1 cellular context compared by ENCODE assay signal in the genomic region with DNA sequence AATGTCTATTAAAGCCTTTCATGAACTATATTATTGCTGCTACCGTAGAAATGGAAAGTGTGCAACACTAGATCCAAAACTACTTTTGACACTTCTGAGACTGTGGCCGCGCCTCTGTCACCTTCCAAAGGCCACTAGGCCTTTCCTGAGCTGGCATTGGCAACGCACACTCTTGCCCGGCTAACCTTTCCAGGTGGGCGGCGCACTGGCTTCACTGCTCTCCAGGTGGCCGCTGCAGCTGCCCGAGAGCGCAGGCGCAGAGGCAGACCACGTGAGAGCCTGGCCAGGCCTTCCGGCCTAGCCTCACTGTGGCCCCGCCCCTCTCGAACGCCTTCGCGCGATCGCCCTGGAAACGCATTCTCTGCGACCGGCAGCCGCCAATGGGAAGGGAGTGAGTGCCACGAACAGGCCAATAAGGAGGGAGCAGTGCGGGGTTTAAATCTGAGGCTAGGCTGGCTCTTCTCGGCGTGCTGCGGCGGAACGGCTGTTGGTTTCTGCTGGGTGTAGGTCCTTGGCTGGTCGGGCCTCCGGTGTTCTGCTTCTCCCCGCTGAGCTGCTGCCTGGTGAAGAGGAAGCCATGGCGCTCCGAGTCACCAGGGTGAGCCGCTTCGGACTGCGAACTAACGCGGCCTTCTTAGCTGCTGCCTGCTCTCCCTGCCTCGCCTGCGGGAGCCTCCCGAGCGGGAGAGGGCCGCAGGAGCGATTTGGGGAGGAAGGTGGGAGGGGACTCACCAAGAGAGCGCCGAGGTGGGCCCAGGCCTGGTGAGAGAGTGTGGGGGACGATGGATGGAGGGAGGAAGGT.
TF ChIP-seq lines count a peak whose summit lies in the region.

A gene (plus strand): TSS at position 465 of the 802 bp plus-strand sequence. CDS start 113 bp downstream, at position 578.

TF ChIP-seq in HepG2, 621 proteins besides CTCF, POLR2A, EP300 and RAD21 (continued from another document and continues in another):
- TF ChIP-seq, protein P1, sequence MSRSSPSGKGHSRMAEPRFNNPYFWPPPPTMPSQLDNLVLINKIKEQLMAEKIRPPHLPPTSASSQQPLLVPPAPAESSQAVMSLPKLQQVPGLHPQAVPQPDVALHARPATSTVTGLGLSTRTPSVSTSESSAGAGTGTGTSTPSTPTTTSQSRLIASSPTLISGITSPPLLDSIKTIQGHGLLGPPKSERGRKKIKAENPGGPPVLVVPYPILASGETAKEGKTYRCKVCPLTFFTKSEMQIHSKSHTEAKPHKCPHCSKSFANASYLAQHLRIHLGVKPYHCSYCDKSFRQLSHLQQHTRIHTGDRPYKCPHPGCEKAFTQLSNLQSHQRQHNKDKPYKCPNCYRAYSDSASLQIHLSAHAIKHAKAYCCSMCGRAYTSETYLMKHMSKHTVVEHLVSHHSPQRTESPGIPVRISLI (CRISPR knock-in tag; IDR thresholded peaks at IDR 0.05; ENCODE audit: borderline replicate concordance), result no peak; the same call in 1 of the 2 replicates
- TF ChIP-seq TSC22D2 (CRISPR knock-in tag; IDR thresholded peaks at IDR 0.05; ENCODE audit: borderline replicate concordance) (no peak), MEF2D (CRISPR knock-in tag; IDR thresholded peaks at IDR 0.05) (peak; percentile 35; the same call in 1 of the 2 replicates), ZNF720 (CRISPR knock-in tag; IDR thresholded peaks at IDR 0.05) (no peak), ZNF761 (CRISPR knock-in tag; conservative IDR thresholded peaks at IDR 0.05) (peak; percentile 74), ZBTB21 (CRISPR knock-in tag; IDR thresholded peaks at IDR 0.05) (no peak), XRCC5 (optimal IDR thresholded peaks at IDR 0.05; ENCODE audit: low read length) (peak; percentile 79), KLF13 (CRISPR knock-in tag; IDR thresholded peaks at IDR 0.05) (no peak), HOXA3 (CRISPR knock-in tag; IDR thresholded peaks at IDR 0.05) (peak; percentile 69), HIVEP1 (CRISPR knock-in tag; IDR thresholded peaks at IDR 0.05) (peak; percentile 65; the same call in 1 of the 2 replicates), MLLT10 (CRISPR knock-in tag; IDR thresholded peaks at IDR 0.05) (no peak), SP2 (CRISPR knock-in tag; IDR thresholded peaks at IDR 0.05) (peak; percentile 42; the same call in 1 of the 2 replicates), ZNF383 (CRISPR knock-in tag; IDR thresholded peaks at IDR 0.05; ENCODE audit: borderline replicate concordance) (peak; percentile 75; the same call in 1 of the 2 replicates), TBP (CRISPR knock-in tag; IDR thresholded peaks at IDR 0.05) (no peak), ATAD3A (CRISPR knock-in tag; IDR thresholded peaks at IDR 0.05) (no peak), ONECUT2 (CRISPR knock-in tag; IDR thresholded peaks at IDR 0.05) (no peak), ZFY (CRISPR knock-in tag; IDR thresholded peaks at IDR 0.05) (peak; percentile 95), ZNF530 (CRISPR knock-in tag; IDR thresholded peaks at IDR 0.05; ENCODE audit: low read depth) (no peak), AGO1 (IDR thresholded peaks at IDR 0.05; ENCODE audit: low read depth, low read length, poor library complexity, severe bottlenecking) (no peak), MYNN (CRISPR knock-in tag; IDR thresholded peaks at IDR 0.05; ENCODE audit: low read depth) (peak; percentile 61; the same call in 1 of the 2 replicates), ZNF614 (CRISPR knock-in tag; IDR thresholded peaks at IDR 0.05; ENCODE audit: borderline replicate concordance) (no peak), ZNF446 (CRISPR knock-in tag; IDR thresholded peaks at IDR 0.05) (no peak), SYNCRIP (IDR thresholded peaks at IDR 0.05; ENCODE audit: insufficient read depth, low read depth, low read length) (no peak), MAFG (CRISPR knock-in tag; IDR thresholded peaks at IDR 0.05) (no peak), BRD4 (CRISPR knock-in tag; IDR thresholded peaks at IDR 0.05) (no peak; the same call in 1 of the 2 replicates), SPEN (CRISPR knock-in tag; IDR thresholded peaks at IDR 0.05; ENCODE audit: low read depth) (peak; percentile 81), JUN (CRISPR knock-in tag; IDR thresholded peaks at IDR 0.05) (no peak), CCAR2 (optimal IDR thresholded peaks at IDR 0.05; ENCODE audit: low read depth, low read length) (no peak), ZSCAN22 (CRISPR knock-in tag; IDR thresholded peaks at IDR 0.05) (no peak), ELF3 (CRISPR knock-in tag; IDR thresholded peaks at IDR 0.05) (peak; percentile 69; the same call in 1 of the 2 replicates), ZKSCAN1 (IDR thresholded peaks at IDR 0.05; ENCODE audit: low read length) (no peak), ZFP37 (CRISPR knock-in tag; IDR thresholded peaks at IDR 0.05; ENCODE audit: borderline replicate concordance) (0 out of 2 replicates have a peak, but pooled peaks have one; percentile 20), TOE1 (CRISPR knock-in tag; IDR thresholded peaks at IDR 0.05) (no peak), FOXK2 (IDR thresholded peaks at IDR 0.05) (no peak)
- TF ChIP-seq, protein P2, sequence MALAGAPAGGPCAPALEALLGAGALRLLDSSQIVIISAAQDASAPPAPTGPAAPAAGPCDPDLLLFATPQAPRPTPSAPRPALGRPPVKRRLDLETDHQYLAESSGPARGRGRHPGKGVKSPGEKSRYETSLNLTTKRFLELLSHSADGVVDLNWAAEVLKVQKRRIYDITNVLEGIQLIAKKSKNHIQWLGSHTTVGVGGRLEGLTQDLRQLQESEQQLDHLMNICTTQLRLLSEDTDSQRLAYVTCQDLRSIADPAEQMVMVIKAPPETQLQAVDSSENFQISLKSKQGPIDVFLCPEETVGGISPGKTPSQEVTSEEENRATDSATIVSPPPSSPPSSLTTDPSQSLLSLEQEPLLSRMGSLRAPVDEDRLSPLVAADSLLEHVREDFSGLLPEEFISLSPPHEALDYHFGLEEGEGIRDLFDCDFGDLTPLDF (CRISPR knock-in tag; IDR thresholded peaks at IDR 0.05), result peak; percentile 80
- TF ChIP-seq, protein P3, sequence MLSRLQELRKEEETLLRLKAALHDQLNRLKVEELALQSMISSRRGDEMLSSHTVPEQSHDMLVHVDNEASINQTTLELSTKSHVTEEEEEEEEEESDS (CRISPR knock-in tag; IDR thresholded peaks at IDR 0.05; ENCODE audit: borderline replicate concordance), result no peak
- TF ChIP-seq, protein P4, sequence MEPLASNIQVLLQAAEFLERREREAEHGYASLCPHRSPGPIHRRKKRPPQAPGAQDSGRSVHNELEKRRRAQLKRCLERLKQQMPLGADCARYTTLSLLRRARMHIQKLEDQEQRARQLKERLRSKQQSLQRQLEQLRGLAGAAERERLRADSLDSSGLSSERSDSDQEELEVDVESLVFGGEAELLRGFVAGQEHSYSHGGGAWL (CRISPR knock-in tag; IDR thresholded peaks at IDR 0.05), result peak; percentile 33; the same call in 1 of the 2 replicates
- TF ChIP-seq, protein P5, sequence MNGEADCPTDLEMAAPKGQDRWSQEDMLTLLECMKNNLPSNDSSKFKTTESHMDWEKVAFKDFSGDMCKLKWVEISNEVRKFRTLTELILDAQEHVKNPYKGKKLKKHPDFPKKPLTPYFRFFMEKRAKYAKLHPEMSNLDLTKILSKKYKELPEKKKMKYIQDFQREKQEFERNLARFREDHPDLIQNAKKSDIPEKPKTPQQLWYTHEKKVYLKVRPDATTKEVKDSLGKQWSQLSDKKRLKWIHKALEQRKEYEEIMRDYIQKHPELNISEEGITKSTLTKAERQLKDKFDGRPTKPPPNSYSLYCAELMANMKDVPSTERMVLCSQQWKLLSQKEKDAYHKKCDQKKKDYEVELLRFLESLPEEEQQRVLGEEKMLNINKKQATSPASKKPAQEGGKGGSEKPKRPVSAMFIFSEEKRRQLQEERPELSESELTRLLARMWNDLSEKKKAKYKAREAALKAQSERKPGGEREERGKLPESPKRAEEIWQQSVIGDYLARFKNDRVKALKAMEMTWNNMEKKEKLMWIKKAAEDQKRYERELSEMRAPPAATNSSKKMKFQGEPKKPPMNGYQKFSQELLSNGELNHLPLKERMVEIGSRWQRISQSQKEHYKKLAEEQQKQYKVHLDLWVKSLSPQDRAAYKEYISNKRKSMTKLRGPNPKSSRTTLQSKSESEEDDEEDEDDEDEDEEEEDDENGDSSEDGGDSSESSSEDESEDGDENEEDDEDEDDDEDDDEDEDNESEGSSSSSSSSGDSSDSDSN (CRISPR knock-in tag; IDR thresholded peaks at IDR 0.05), result peak; percentile 73
- TF ChIP-seq, protein P6, sequence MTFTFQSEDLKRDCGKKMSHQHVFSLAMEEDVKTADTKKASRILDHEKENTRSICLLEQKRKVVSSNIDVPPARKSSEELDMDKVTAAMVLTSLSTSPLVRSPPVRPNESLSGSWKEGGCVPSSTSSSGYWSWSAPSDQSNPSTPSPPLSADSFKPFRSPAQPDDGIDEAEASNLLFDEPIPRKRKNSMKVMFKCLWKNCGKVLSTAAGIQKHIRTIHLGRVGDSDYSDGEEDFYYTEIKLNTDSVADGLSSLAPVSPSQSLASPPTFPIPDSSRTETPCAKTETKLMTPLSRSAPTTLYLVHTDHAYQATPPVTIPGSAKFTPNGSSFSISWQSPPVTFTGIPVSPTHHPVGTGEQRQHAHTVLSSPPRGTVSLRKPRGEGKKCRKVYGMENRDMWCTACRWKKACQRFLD (CRISPR knock-in tag; IDR thresholded peaks at IDR 0.05; ENCODE audit: borderline replicate concordance), result no peak
- TF ChIP-seq, protein P7, sequence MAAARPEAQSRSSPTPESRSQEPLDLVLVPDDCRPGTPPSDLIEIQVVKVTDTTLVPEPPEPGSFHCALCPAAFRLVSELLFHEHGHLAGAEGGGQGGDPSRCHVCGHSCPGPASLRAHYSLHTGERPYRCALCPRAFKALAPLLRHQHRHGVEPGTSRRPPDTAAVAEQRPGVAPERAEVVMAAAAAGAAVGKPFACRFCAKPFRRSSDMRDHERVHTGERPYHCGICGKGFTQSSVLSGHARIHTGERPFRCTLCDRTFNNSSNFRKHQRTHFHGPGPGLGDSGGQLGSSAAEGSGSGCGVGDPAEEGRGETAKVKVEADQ (CRISPR knock-in tag; IDR thresholded peaks at IDR 0.05; ENCODE audit: borderline replicate concordance), result no peak
- TF ChIP-seq, protein P8, sequence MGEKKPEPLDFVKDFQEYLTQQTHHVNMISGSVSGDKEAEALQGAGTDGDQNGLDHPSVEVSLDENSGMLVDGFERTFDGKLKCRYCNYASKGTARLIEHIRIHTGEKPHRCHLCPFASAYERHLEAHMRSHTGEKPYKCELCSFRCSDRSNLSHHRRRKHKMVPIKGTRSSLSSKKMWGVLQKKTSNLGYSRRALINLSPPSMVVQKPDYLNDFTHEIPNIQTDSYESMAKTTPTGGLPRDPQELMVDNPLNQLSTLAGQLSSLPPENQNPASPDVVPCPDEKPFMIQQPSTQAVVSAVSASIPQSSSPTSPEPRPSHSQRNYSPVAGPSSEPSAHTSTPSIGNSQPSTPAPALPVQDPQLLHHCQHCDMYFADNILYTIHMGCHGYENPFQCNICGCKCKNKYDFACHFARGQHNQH (CRISPR knock-in tag; IDR thresholded peaks at IDR 0.05), result peak; percentile 86
- TF ChIP-seq, protein P9, sequence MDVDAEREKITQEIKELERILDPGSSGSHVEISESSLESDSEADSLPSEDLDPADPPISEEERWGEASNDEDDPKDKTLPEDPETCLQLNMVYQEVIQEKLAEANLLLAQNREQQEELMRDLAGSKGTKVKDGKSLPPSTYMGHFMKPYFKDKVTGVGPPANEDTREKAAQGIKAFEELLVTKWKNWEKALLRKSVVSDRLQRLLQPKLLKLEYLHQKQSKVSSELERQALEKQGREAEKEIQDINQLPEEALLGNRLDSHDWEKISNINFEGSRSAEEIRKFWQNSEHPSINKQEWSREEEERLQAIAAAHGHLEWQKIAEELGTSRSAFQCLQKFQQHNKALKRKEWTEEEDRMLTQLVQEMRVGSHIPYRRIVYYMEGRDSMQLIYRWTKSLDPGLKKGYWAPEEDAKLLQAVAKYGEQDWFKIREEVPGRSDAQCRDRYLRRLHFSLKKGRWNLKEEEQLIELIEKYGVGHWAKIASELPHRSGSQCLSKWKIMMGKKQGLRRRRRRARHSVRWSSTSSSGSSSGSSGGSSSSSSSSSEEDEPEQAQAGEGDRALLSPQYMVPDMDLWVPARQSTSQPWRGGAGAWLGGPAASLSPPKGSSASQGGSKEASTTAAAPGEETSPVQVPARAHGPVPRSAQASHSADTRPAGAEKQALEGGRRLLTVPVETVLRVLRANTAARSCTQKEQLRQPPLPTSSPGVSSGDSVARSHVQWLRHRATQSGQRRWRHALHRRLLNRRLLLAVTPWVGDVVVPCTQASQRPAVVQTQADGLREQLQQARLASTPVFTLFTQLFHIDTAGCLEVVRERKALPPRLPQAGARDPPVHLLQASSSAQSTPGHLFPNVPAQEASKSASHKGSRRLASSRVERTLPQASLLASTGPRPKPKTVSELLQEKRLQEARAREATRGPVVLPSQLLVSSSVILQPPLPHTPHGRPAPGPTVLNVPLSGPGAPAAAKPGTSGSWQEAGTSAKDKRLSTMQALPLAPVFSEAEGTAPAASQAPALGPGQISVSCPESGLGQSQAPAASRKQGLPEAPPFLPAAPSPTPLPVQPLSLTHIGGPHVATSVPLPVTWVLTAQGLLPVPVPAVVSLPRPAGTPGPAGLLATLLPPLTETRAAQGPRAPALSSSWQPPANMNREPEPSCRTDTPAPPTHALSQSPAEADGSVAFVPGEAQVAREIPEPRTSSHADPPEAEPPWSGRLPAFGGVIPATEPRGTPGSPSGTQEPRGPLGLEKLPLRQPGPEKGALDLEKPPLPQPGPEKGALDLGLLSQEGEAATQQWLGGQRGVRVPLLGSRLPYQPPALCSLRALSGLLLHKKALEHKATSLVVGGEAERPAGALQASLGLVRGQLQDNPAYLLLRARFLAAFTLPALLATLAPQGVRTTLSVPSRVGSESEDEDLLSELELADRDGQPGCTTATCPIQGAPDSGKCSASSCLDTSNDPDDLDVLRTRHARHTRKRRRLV (CRISPR knock-in tag; IDR thresholded peaks at IDR 0.05), result no peak
